1 cellular context compared by ENCODE assay signal in genomic region chr6:143441680-143442359, GRCh38.
TF ChIP-seq lines count a peak whose summit lies in the region.

No MANE protein-coding gene starts in this region.

TF ChIP-seq in K562, 482 proteins besides CTCF, POLR2A, EP300 and RAD21:
- TF ChIP-seq PKNOX1 (IDR thresholded peaks at IDR 0.05), result 0 out of 2 replicates have a peak, but pooled peaks have one; percentile 31
- TF ChIP-seq RBM39 (optimal IDR thresholded peaks at IDR 0.05; ENCODE audit: low read depth, low read length), result no peak
- TF ChIP-seq ATF1 (CRISPR knock-in tag; IDR thresholded peaks at IDR 0.05), result no peak
- TF ChIP-seq ATF1 (tag; IDR thresholded peaks at IDR 0.05), result no peak
- 0 out of 2 replicates have a peak, but pooled peaks have one; percentile 24 for TF ChIP-seq NFE2 (IDR thresholded peaks at IDR 0.05; ENCODE audit: low read depth)
- TF ChIP-seq FOSL1 (tag; conservative IDR thresholded peaks at IDR 0.05), result peak; percentile 63
- no peak for TF ChIP-seq ELK3 (CRISPR knock-in tag; IDR thresholded peaks at IDR 0.05)
- TF ChIP-seq CBFA2T3 (IDR thresholded peaks at IDR 0.05), result peak; percentile 30; the same call in 1 of the 2 replicates
- peak; percentile 58 for TF ChIP-seq TCF3 (CRISPR knock-in tag; IDR thresholded peaks at IDR 0.05)
- TF ChIP-seq ID3 (CRISPR knock-in tag; IDR thresholded peaks at IDR 0.05), result no peak
- peak; percentile 93 for TF ChIP-seq ID3 (tag; IDR thresholded peaks at IDR 0.05)
